8 cellular contexts compared by ENCODE assay signal in the genomic region with DNA sequence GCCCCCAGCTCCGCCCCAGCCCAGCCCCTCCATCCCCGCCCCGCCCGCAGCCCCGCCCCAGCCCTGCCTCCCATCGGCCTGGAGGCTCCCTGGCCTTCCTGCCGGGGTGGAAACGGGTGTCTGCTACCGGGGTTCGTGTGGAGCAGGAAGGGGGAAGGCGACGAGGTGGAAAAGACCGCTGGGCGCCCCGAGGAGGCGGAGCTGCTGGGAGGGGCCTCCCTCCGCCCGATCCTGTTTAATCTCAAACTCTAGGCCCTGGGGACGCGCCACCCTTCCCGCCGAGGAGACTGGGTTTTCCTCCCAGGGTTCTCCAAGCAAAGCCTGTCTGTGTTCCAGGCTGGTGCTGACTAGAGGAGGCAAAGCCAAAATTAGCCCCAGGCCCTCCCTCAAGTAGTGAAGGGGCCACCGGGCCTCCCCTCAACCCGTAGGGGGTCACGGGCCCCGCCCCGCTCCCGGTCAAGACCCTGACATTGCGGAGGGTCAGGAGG. TPM values are rescaled to one million over a fixed set of nuclear protein-coding genes. Genes with fewer than 3 reads are reported as not detected.
A peak's percentile ranks its signal among the peaks of the same experiment; 100 is the strongest.
DNase-seq lines count a peak whose midpoint lies in the region; ATAC-seq, FAIRE-seq and TF ChIP-seq lines count a peak whose summit lies in the region.

No MANE protein-coding gene starts in this region.

- H3K4me3 Mint-ChIP-seq in activated CD4-positive, alpha-beta T cell treated with anti-CD3 and anti-CD28 coated beads for 36 hours = peak overlapping the region; percentile 69

- peak overlapping the region; percentile 56; the same call in 1 of the 2 replicates for H3K9ac ChIP-seq in MM.1S (ENCODE audit: low read length)

- H3K9me2 ChIP-seq in MM.1S (replicated peaks; ENCODE audit: insufficient read depth, low read length) = no peaks in the 10 kb centered on the region

- peak; percentile 31 for TF ChIP-seq POLR2A in A549 (IDR thresholded peaks at IDR 0.05; ENCODE audit: low read length)

- H3K4me3 ChIP-seq in A549 (peak overlapping the region; percentile 54), MM.1S (ENCODE audit: low read length) (peak overlapping the region; percentile 67), choroid plexus epithelial cell (ENCODE audit: low read depth, low read length) (peak overlapping the region; percentile 59)

- no peaks in the 10 kb centered on the region for H3K79me2 ChIP-seq in MM.1S (ENCODE audit: low read length)

- ATAC-seq in A549 = peak; percentile 89 to 92
- peak; percentile 42 for ATAC-seq in GM19324 (IDR thresholded peaks at IDR 0.05; ENCODE audit: low FRiP score, unreplicated experiment)
- ATAC-seq in activated CD4-positive, alpha-beta T cell treated with anti-CD3 and anti-CD28 coated beads for 36 hours = peak; percentile 86

- FAIRE-seq in A549 (lab: Jason Lieb, UNC) = no peak

- peak overlapping the region; percentile 88 for H2AFZ ChIP-seq in MM.1S (ENCODE audit: low read length)

- H3K36me3 ChIP-seq in MM.1S (replicated peaks; ENCODE audit: insufficient read depth, low read length) = no peaks in the 10 kb centered on the region

- TF ChIP-seq CTCF in A549 (IDR thresholded peaks at IDR 0.05) (no peak), MM.1S (IDR thresholded peaks at IDR 0.05; ENCODE audit: low read length) (no peak), choroid plexus epithelial cell (conservative IDR thresholded peaks at IDR 0.05; ENCODE audit: low read depth, low read length) (no peak)

- H3K4me2 ChIP-seq in A549 (peak overlapping the region; percentile 100), MM.1S (ENCODE audit: low read depth, low read length) (peak overlapping the region; percentile 98)

- H3K27me3 ChIP-seq in MM.1S (replicated peaks; ENCODE audit: insufficient read depth, low read length) = peaks cover 81% of the 10 kb centered on the region

- H4K20me1 ChIP-seq in MM.1S (ENCODE audit: insufficient read depth, low read length) = no peaks in the 10 kb centered on the region

- no peak for TF ChIP-seq RAD21 in A549 (conservative IDR thresholded peaks at IDR 0.05 in 1 of 2, IDR thresholded peaks at IDR 0.05 in 1 of 2)

- DNase-seq in A549 (ENCODE audit: low read depth in 1 of 2, low spot score in 1 of 2) (peak; percentile 74 to 75), MM.1S (no peak), choroid plexus epithelial cell (ENCODE audit: low read depth) (peak; percentile 88), kidney tubule cell (ENCODE audit: low spot score) (peak; percentile 94), AML-193 (lab: John Stamatoyannopoulos, UW) (no peak)
- peak; percentile 81 for DNase-seq in activated CD4-positive, alpha-beta T cell treated with anti-CD3 and anti-CD28 coated beads for 36 hours
- DNase-seq in stimulated activated CD4-positive, alpha-beta T cell treated with anti-CD3 and anti-CD28 coated beads, Interleukin-15, amount 100 ng/mL, for 24 hours = peak; percentile 85

- H3K9me3 Mint-ChIP-seq in activated CD4-positive, alpha-beta T cell treated with anti-CD3 and anti-CD28 coated beads for 36 hours (ENCODE audit: low read depth) = peaks cover 19% of the 10 kb centered on the region

- POLR2A ChIA-PET in A549 (lab: Yijun Ruan, JAX) = interaction anchor here (0.5 to 1.0 kb wide), 3 partner anchors 8 to 218 kb away, joined by 3 to 5 read pairs (median 3); a partner anchor contains a TSS
- POLR2A ChIA-PET in activated CD4-positive, alpha-beta T cell treated with anti-CD3 and anti-CD28 coated beads for 36 hours (lab: Charles Lee) = interaction anchor here (1.5 kb wide), 1 partner anchor 16 kb away, joined by 3 read pairs; a partner anchor contains a TSS

- no peaks in the 10 kb centered on the region for H3K9me3 ChIP-seq in A549
- no peaks in the 10 kb centered on the region for H3K9me3 ChIP-seq in MM.1S (replicated peaks; ENCODE audit: insufficient read depth, low read length)

- CTCF ChIA-PET in A549 (lab: Yijun Ruan, JAX) = no interaction called here
- CTCF ChIA-PET in activated CD4-positive, alpha-beta T cell treated with anti-CD3 and anti-CD28 coated beads for 36 hours (lab: Charles Lee) = no interaction called here

- 21% methylated on average over 4 of the region's 29 CpGs for WGBS in A549 (ENCODE audit: missing lambda C conversion rate)

- intact Hi-C loops in activated CD4-positive, alpha-beta T cell treated with anti-CD3 and anti-CD28 coated beads for 36 hours (cut with DNase I, micrococcal nuclease) = loop anchor here in 1 of 2 experiments (1.0 to 2.0 kb wide), 2 partner anchors 41 to 43 kb away; a partner anchor contains a TSS

- TF ChIP-seq EP300 in A549 (IDR thresholded peaks at IDR 0.05) = no peak

- no peaks in the 10 kb centered on the region for H3K27me3 Mint-ChIP-seq in activated CD4-positive, alpha-beta T cell treated with anti-CD3 and anti-CD28 coated beads for 36 hours

- peaks cover 12% of the 10 kb centered on the region for H3K4me1 ChIP-seq in A549
- H3K4me1 ChIP-seq in MM.1S (ENCODE audit: low read length) = no peaks in the 10 kb centered on the region

- no peaks in the 10 kb centered on the region for H3K4me1 Mint-ChIP-seq in activated CD4-positive, alpha-beta T cell treated with anti-CD3 and anti-CD28 coated beads for 36 hours

- H3K27ac ChIP-seq in A549 (peak overlapping the region; percentile 95), MM.1S (ENCODE audit: low read length) (no peak overlapping the region)

- H3K36me3 Mint-ChIP-seq in activated CD4-positive, alpha-beta T cell treated with anti-CD3 and anti-CD28 coated beads for 36 hours (ENCODE audit: low read depth) = no peaks in the 10 kb centered on the region

- H3K27ac Mint-ChIP-seq in activated CD4-positive, alpha-beta T cell treated with anti-CD3 and anti-CD28 coated beads for 36 hours = peak overlapping the region; percentile 47

- H3F3A ChIP-seq in MM.1S (ENCODE audit: insufficient read depth, low read length) = no peaks in the 10 kb centered on the region

TF ChIP-seq in A549, 52 proteins besides CTCF, POLR2A, EP300 and RAD21 (continues in another document):
- TF ChIP-seq PHF8 (IDR thresholded peaks at IDR 0.05; ENCODE audit: borderline replicate concordance, low read depth) (no peak), ZFP36 (IDR thresholded peaks at IDR 0.05; ENCODE audit: borderline replicate concordance, partially characterized antibody) (no peak)
- TF ChIP-seq, protein P1, sequence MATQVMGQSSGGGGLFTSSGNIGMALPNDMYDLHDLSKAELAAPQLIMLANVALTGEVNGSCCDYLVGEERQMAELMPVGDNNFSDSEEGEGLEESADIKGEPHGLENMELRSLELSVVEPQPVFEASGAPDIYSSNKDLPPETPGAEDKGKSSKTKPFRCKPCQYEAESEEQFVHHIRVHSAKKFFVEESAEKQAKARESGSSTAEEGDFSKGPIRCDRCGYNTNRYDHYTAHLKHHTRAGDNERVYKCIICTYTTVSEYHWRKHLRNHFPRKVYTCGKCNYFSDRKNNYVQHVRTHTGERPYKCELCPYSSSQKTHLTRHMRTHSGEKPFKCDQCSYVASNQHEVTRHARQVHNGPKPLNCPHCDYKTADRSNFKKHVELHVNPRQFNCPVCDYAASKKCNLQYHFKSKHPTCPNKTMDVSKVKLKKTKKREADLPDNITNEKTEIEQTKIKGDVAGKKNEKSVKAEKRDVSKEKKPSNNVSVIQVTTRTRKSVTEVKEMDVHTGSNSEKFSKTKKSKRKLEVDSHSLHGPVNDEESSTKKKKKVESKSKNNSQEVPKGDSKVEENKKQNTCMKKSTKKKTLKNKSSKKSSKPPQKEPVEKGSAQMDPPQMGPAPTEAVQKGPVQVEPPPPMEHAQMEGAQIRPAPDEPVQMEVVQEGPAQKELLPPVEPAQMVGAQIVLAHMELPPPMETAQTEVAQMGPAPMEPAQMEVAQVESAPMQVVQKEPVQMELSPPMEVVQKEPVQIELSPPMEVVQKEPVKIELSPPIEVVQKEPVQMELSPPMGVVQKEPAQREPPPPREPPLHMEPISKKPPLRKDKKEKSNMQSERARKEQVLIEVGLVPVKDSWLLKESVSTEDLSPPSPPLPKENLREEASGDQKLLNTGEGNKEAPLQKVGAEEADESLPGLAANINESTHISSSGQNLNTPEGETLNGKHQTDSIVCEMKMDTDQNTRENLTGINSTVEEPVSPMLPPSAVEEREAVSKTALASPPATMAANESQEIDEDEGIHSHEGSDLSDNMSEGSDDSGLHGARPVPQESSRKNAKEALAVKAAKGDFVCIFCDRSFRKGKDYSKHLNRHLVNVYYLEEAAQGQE (IDR thresholded peaks at IDR 0.05) = no peak
- TF ChIP-seq, protein P2, sequence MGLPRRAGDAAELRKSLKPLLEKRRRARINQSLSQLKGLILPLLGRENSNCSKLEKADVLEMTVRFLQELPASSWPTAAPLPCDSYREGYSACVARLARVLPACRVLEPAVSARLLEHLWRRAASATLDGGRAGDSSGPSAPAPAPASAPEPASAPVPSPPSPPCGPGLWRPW (IDR thresholded peaks at IDR 0.05) = no peak

RNA-seq across cellular contexts. Expression of a gene that starts 16.2 kb away (rescaled TPM):
- polyA plus RNA-seq in A549 (2011; rRNA removed) (not detected in 2 replicates), A549 (2017; fragmentation: RNase III; extraction: RNeasy Plus Mini Kit Qiagen cat#74134 plus additional on column Dnase treatment) (not detected in 3 replicates)
- not detected in 2 replicates for polyA plus RNA-seq in A549 (2012; cell fraction: cytosol; rRNA removed)
- polyA plus RNA-seq in A549 (2012; cell fraction: nucleus; rRNA removed) = not detected in 2 replicates
- polyA minus RNA-seq in A549 (2011; rRNA and poly(A)+ RNA removed) = not detected in 2 replicates
- not detected for total RNA-seq in activated CD4-positive, alpha-beta T cell treated with anti-CD3 and anti-CD28 coated beads for 36 hours

RNA-seq across cellular contexts. Expression of a gene that starts 41.6 kb away (rescaled TPM):
- polyA plus RNA-seq in A549 (2011; rRNA removed) = 3.2 and 4.0 TPM in 2 replicates
- polyA plus RNA-seq in A549 (2012; cell fraction: cytosol; rRNA removed) = 12.4 and 20.3 TPM in 2 replicates
- polyA plus RNA-seq in A549 (2012; cell fraction: nucleus; rRNA removed) = 71.3 and 92.0 TPM in 2 replicates
- 8.8 to 10.4 TPM (median 10.2 TPM) in 3 replicates for polyA plus RNA-seq in A549 (2017; fragmentation: RNase III; extraction: RNeasy Plus Mini Kit Qiagen cat#74134 plus additional on column Dnase treatment)
- polyA minus RNA-seq in A549 (2011; rRNA and poly(A)+ RNA removed) = 1.8 and 2.4 TPM in 2 replicates
- total RNA-seq in activated CD4-positive, alpha-beta T cell treated with anti-CD3 and anti-CD28 coated beads for 36 hours = 10 to 100 TPM; 11.3 to 13.5 TPM

RNA-seq across cellular contexts. Expression of a gene that starts 48.9 kb away (rescaled TPM):
- polyA plus RNA-seq in A549 (2011; rRNA removed) (not detected in 2 replicates), A549 (2017; fragmentation: RNase III; extraction: RNeasy Plus Mini Kit Qiagen cat#74134 plus additional on column Dnase treatment) (not detected in 3 replicates)
- polyA plus RNA-seq in A549 (2012; cell fraction: cytosol; rRNA removed) = not detected in 2 replicates
- not detected in 2 replicates for polyA plus RNA-seq in A549 (2012; cell fraction: nucleus; rRNA removed)
- polyA minus RNA-seq in A549 (2011; rRNA and poly(A)+ RNA removed) = not detected in 2 replicates
- total RNA-seq in activated CD4-positive, alpha-beta T cell treated with anti-CD3 and anti-CD28 coated beads for 36 hours = 100 to 1,000 TPM in 1 of 2 experiments, 10 to 100 TPM in 1; 95.0 to 164 TPM

RNA-seq across cellular contexts. Expression of a gene that starts 56.5 kb away (rescaled TPM):
- polyA plus RNA-seq in A549 (2011; rRNA removed) (not detected in 2 replicates), A549 (2017; fragmentation: RNase III; extraction: RNeasy Plus Mini Kit Qiagen cat#74134 plus additional on column Dnase treatment) (not detected in 3 replicates)
- polyA plus RNA-seq in A549 (2012; cell fraction: cytosol; rRNA removed) = 0.04 TPM in 1 of 2 replicates, not detected in the other
- polyA plus RNA-seq in A549 (2012; cell fraction: nucleus; rRNA removed) = 0.19 and 0.21 TPM in 2 replicates
- not detected in 2 replicates for polyA minus RNA-seq in A549 (2011; rRNA and poly(A)+ RNA removed)
- total RNA-seq in activated CD4-positive, alpha-beta T cell treated with anti-CD3 and anti-CD28 coated beads for 36 hours = 100 to 1,000 TPM; 340 to 418 TPM

Comparison
In these comparisons a context has a peak if more than half of its experiments do, and no peak if none do; other contexts are left out.
1. DNase-seq: peak in A549 (2 of 2), activated CD4-positive, alpha-beta T cell treated with anti-CD3 and anti-CD28 coated beads for 36 hours (single experiment), choroid plexus epithelial cell (single experiment), kidney tubule cell (single experiment) and stimulated activated CD4-positive, alpha-beta T cell treated with anti-CD3 and anti-CD28 coated beads, Interleukin-15, amount 100 ng/mL, for 24 hours (single experiment); none in MM.1S (single experiment) and AML-193 (0 of 2).
2. Peak in every context shown above with its lines, with median percentiles within 50 percentile points of each other: ATAC-seq and H3K4me3 ChIP-seq.